4 cellular contexts compared by ENCODE assay signal in genomic region chr4:8634773-8635172, GRCh38. TPM values are rescaled to one million over a fixed set of nuclear protein-coding genes. Genes with fewer than 3 reads are reported as not detected.
"Had no signal": no experiment of that assay in that cellular context is flagged by ENCODE, and none has a peak within 500 bp of the region (broad histone marks: within the 10 kb centered on the region; RNA-seq: fewer than 3 reads in every experiment).

No MANE protein-coding gene starts in this region.

RNA-seq across cellular contexts. Expression of gene CPZ, which starts 42.2 kb away (rescaled TPM):
- total RNA-seq: HT1080 had no signal
- polyA plus RNA-seq: IgD-negative memory B cell had no signal

RNA-seq across cellular contexts. Expression of gene GPR78, which starts 54.6 kb away (rescaled TPM):
- total RNA-seq: GM23248, H4, HT1080 had no signal
- polyA plus RNA-seq: IgD-negative memory B cell had no signal
